Comparison of ENCODE assay signal across 8 cellular contexts in genomic region chr17:29155235-29155965, GRCh38. TPM values are rescaled to one million over a fixed set of nuclear protein-coding genes. Genes with fewer than 3 reads are reported as not detected.
A peak's percentile ranks its signal among the peaks of the same experiment; 100 is the strongest.
DNase-seq lines count a peak whose midpoint lies in the region; ATAC-seq and TF ChIP-seq lines count a peak whose summit lies in the region.

No MANE protein-coding gene starts in this region.

- peak overlapping the region; percentile 93 for H3K27ac ChIP-seq in epithelial cell of prostate

- no peaks in the 10 kb centered on the region for H3K36me3 Mint-ChIP-seq in progenitor cell of endocrine pancreas (ENCODE audit: insufficient read depth)

- H3K4me2 ChIP-seq in Loucy (ENCODE audit: low read depth, low read length, poor library complexity, severe bottlenecking): peak overlapping the region; percentile 54

- no peaks in the 10 kb centered on the region for H3K9me2 ChIP-seq in Loucy (replicated peaks; ENCODE audit: low read depth, low read length)

- no peaks in the 10 kb centered on the region for H3K79me2 ChIP-seq in Loucy (ENCODE audit: insufficient read depth, low read length)

- H3K9me3 ChIP-seq in Loucy (ENCODE audit: insufficient read depth, low read depth, low read length): no peaks in the 10 kb centered on the region

- ATAC-seq in HG03432 (IDR thresholded peaks at IDR 0.05; ENCODE audit: unreplicated experiment): no peak

- H4K20me1 ChIP-seq in Loucy (ENCODE audit: insufficient read depth, low read length, poor library complexity, severe bottlenecking): no peaks in the 10 kb centered on the region

- in situ Hi-C loops in ACHN (cut with HindIII; ENCODE audit: low pct_ligation_motif_present, low pct_unique_long_range_greater_than_20kb, low sequenced_read_pairs): no loop called here

- peak overlapping the region; percentile 28 for H3K9ac ChIP-seq in Loucy (ENCODE audit: low read depth, low read length, poor library complexity, severe bottlenecking)

- H3K4me3 Mint-ChIP-seq in progenitor cell of endocrine pancreas (ENCODE audit: low read depth): peak overlapping the region; percentile 7

- peaks cover 70% of the 10 kb centered on the region for H3K4me1 Mint-ChIP-seq in progenitor cell of endocrine pancreas (ENCODE audit: low read depth)

- H3K4me3 ChIP-seq in Loucy (ENCODE audit: low read length, poor library complexity, severe bottlenecking): peak overlapping the region; percentile 17

- peaks cover 38% of the 10 kb centered on the region for H3K4me1 ChIP-seq in Loucy (ENCODE audit: insufficient read depth, low read length, poor library complexity, severe bottlenecking)

- H3K27ac Mint-ChIP-seq in progenitor cell of endocrine pancreas: peak overlapping the region; percentile 66

- no peaks in the 10 kb centered on the region for H3K27me3 ChIP-seq in Loucy (ENCODE audit: insufficient read depth, low read length, poor library complexity, severe bottlenecking)

- H2AFZ ChIP-seq in Loucy (ENCODE audit: low read length): no peak overlapping the region

- DNase-seq in ACHN (peak; percentile 71), epithelial cell of prostate (ENCODE audit: low read depth, low spot score) (no peak), progenitor cell of endocrine pancreas (ENCODE audit: low spot score, unreplicated experiment) (no peak), DMS153 treated with DMSO at 0.1 percent for 48 hours (lab: John Stamatoyannopoulos, UW; ENCODE audit: unreplicated experiment) (no peak), SK-N-DZ (ENCODE audit: low spot score) (no peak)
- DNase-seq in activated CD8-positive, alpha-beta memory T cell treated with anti-CD3 and anti-CD28 coated beads for 24 hours: peak; percentile 85

- H3K27me3 Mint-ChIP-seq in progenitor cell of endocrine pancreas: no peaks in the 10 kb centered on the region

- H3K9me3 Mint-ChIP-seq in progenitor cell of endocrine pancreas (ENCODE audit: low read depth): no peaks in the 10 kb centered on the region

- no peak for TF ChIP-seq CTCF in Loucy (conservative IDR thresholded peaks at IDR 0.05; ENCODE audit: low read length)
- TF ChIP-seq CTCF in progenitor cell of endocrine pancreas (IDR thresholded peaks at IDR 0.05; ENCODE audit: unreplicated experiment): no peak

- no peaks in the 10 kb centered on the region for H3F3A ChIP-seq in Loucy (ENCODE audit: low read depth)

- no peaks in the 10 kb centered on the region for H3K36me3 ChIP-seq in Loucy (ENCODE audit: insufficient read depth, low read length)

RNA-seq across cellular contexts. Expression of gene MYO18A, which starts 24.8 kb away (rescaled TPM):
- total RNA-seq in progenitor cell of endocrine pancreas: 75.7 and 77.1 TPM in 2 replicates
- polyA plus RNA-seq in SK-N-DZ (2014; cell fraction: cytosol; rRNA removed): 13.9 and 15.3 TPM in 2 replicates
- polyA plus RNA-seq in SK-N-DZ (2014; cell fraction: nucleus; rRNA removed): 20.9 and 42.8 TPM in 2 replicates

Comparison
In these comparisons a context has a peak if more than half of its experiments do, and no peak if none do; other contexts are left out.
1. DNase-seq: peak in ACHN (single experiment) and activated CD8-positive, alpha-beta memory T cell treated with anti-CD3 and anti-CD28 coated beads for 24 hours (single experiment); none in epithelial cell of prostate (single experiment), progenitor cell of endocrine pancreas (single experiment), DMS153 treated with DMSO at 0.1 percent for 48 hours (single experiment) and SK-N-DZ (single experiment).